Comparison of ENCODE assay signal across 14 cellular contexts in the genomic region with DNA sequence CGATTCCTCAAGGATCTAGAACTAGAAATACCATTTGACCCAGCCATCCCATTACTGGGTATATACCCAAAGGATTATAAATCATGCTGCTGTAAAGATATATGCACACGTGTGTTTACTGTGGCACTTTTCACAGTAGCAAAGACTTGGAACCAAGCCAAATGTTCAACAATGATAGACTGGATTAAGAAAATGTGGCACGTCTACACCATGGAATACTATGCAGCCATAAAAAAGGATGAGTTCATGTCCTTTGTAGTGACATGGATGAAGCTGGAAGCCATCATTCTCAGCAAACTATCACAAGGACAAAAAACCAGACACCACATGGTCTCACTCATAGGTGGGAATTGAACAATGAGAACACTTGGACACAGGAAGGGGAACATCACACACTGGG. TPM values are rescaled to one million over a fixed set of nuclear protein-coding genes. Genes with fewer than 3 reads are reported as not detected.
"Had no signal": no experiment of that assay in that cellular context is flagged by ENCODE, and none has a peak within 500 bp of the region (broad histone marks: within the 10 kb centered on the region; RNA-seq: fewer than 3 reads in every experiment).

No MANE protein-coding gene starts in this region.

RNA-seq across cellular contexts. Expression of gene CYP4A11, which starts 59.6 kb away (rescaled TPM):
- total RNA-seq: activated naive CD4-positive, alpha-beta T cell treated with anti-CD3 and anti-CD28 coated beads for 36 hours; activated naive CD4-positive, alpha-beta T cell treated with anti-CD3 and anti-CD28 coated beads, Interleukin-2, amount 50 U/mL, for 72 hours; activated naive CD8-positive, alpha-beta T cell treated with anti-CD3 and anti-CD28 coated beads for 36 hours; activated naive CD8-positive, alpha-beta T cell treated with anti-CD3 and anti-CD28 coated beads, Interleukin-2, amount 10 ng/mL, durations not matched to agents 7 days and 5 days; activated T-cell treated with anti-CD3 and anti-CD28 coated beads, Interleukin-2, amount 50 U/mL, for 72 hours; activated T-helper 1 cell treated with anti-CD3 and anti-CD28 coated beads, Interleukin-12 subunit alpha, Interleukin-12 subunit beta, Interleukin-2, Interleukin-4 antibody, amounts not matched to agents 30 ng/mL and 10 ng/mL and 1 ng/mL, durations not matched to agents 14 hours and 24 hours and 36 hours; activated T-helper 17 cell treated with anti-CD3 and anti-CD28 coated beads, Interleukin-2, amount 50 U/mL, for 72 hours; activated T-helper 2 cell treated with anti-CD3 and anti-CD28 coated beads, Interferon-gamma antibody, Interleukin-2, Interleukin-4, amounts not matched to agents 10 μg/mL and 5 μg/mL and 100 μg/mL, durations not matched to agents 14 hours and 24 hours and 36 hours; ascending aorta; astrocyte; bronchial epithelial cell; cardiac muscle cell; cardiac septum; chondrocyte had no signal
- polyA plus RNA-seq: cardiac muscle cell had no signal
